In the genomic region with DNA sequence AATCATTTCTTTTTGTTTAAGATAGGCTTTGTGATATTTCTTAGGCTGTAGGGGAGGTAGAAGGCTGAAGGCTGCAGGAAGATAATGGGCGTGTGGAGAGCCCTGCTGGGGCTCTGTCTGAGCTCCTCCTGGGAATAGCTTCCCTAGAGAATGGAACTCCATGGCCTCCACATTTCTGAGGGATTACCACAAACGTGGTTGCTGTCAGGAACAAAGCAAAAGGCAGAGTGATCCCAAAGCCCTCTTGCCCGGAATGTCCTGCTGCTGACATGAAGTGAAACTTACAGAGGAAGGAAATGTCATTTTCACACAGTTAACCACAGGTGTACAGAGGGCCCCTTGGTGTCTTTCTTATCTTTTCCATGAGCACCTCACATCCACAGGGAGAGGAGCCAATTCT, we compare ENCODE assay signal across 12 cellular contexts.
DNase-seq lines count a peak whose midpoint lies in the region; ATAC-seq and TF ChIP-seq lines count a peak whose summit lies in the region.
"Had no signal": no experiment of that assay in that cellular context is flagged by ENCODE, and none has a peak within 500 bp of the region (broad histone marks: within the 10 kb centered on the region; RNA-seq: fewer than 3 reads in every experiment).

No MANE protein-coding gene starts in this region.

- H3K4me3 ChIP-seq in iPS-20b (ENCODE audit: low read length) (peak overlapping the region; percentile 35; the same call in 1 of the 2 replicates), stomach (no peak overlapping the region)
- H3K4me3 ChIP-seq: body of pancreas, lower lobe of right lung had no signal

- no peak for TF ChIP-seq EP300 in stomach (IDR thresholded peaks at IDR 0.05)

- H3K27me3 ChIP-seq in iPS-20b (ENCODE audit: insufficient read depth, low read length) (no peaks in the 10 kb centered on the region), stomach (no peaks in the 10 kb centered on the region)
- H3K27me3 ChIP-seq: body of pancreas, spleen had no signal

- H3K9ac ChIP-seq in iPS-20b (ENCODE audit: low read depth, low read length): no peak overlapping the region

- no peak for DNase-seq in stimulated activated CD4-positive, alpha-beta T cell treated with anti-CD3 and anti-CD28 coated beads, Interleukin-2, amount 100 ng/mL, for 48 hours
- DNase-seq in stomach: no peak
- DNase-seq in NK-92 treated with Interleukin-12 subunit alpha and Interleukin-12 subunit beta, amount 100 ng/mL, for 24 hours (lab: John Stamatoyannopoulos, UW): no peak
- DNase-seq: body of pancreas, lower lobe of right lung, NCI-H774, spleen had no signal

- ATAC-seq in GM18508 (IDR thresholded peaks at IDR 0.05; ENCODE audit: insufficient read depth, unreplicated experiment) (peak; percentile 46), GM21423 (IDR thresholded peaks at IDR 0.05; ENCODE audit: unreplicated experiment) (peak; percentile 75), HG03521 (IDR thresholded peaks at IDR 0.05; ENCODE audit: unreplicated experiment) (peak; percentile 48), HG03571 (IDR thresholded peaks at IDR 0.05; ENCODE audit: unreplicated experiment) (no peak)
- ATAC-seq: body of pancreas, lower lobe of right lung had no signal

- H3K36me3 ChIP-seq in iPS-20b (ENCODE audit: insufficient read depth, low read depth, low read length) (no peaks in the 10 kb centered on the region), stomach (no peaks in the 10 kb centered on the region)
- H3K36me3 ChIP-seq: lower lobe of right lung, spleen had no signal

- intact Hi-C loops in stomach (cut with DNase I; ENCODE audit: low total_unique reads): no loop called here

- WGBS in stomach, 5 donors: 45 to 58% (median 52%) methylated on average over 3 of the region's 3 CpGs

- no peak for TF ChIP-seq CTCF in stomach (IDR thresholded peaks at IDR 0.05)

- no peak for TF ChIP-seq POLR2A in stomach (IDR thresholded peaks at IDR 0.05)

- no peaks in the 10 kb centered on the region for H3K9me3 ChIP-seq in iPS-20b (ENCODE audit: insufficient read depth, low read depth, low read length)
- no peaks in the 10 kb centered on the region for H3K9me3 ChIP-seq in stomach
- H3K9me3 ChIP-seq: body of pancreas, lower lobe of right lung, spleen had no signal

- peaks cover 10% of the 10 kb centered on the region; the same call in 1 of the 2 replicates for H3K4me1 ChIP-seq in iPS-20b (ENCODE audit: insufficient read depth, low read length)
- peaks cover 0 to 2% (median under 1%) of the 10 kb centered on the region in 4 donors for H3K4me1 ChIP-seq in stomach
- H3K4me1 ChIP-seq: lower lobe of right lung had no signal

- peak overlapping the region; percentile 43 for H3K27ac ChIP-seq in iPS-20b (ENCODE audit: low read length)
- H3K27ac ChIP-seq in stomach: no peak overlapping the region
- H3K27ac ChIP-seq: body of pancreas, lower lobe of right lung, spleen had no signal
